Comparison of ENCODE assay signal across 14 cellular contexts in genomic region chr9:76415731-76416130, GRCh38. TPM values are rescaled to one million over a fixed set of nuclear protein-coding genes. Genes with fewer than 3 reads are reported as not detected.
A peak's percentile ranks its signal among the peaks of the same experiment; 100 is the strongest.
DNase-seq lines count a peak whose midpoint lies in the region; ATAC-seq, FAIRE-seq and TF ChIP-seq lines count a peak whose summit lies in the region.
"Had no signal": no experiment of that assay in that cellular context is flagged by ENCODE, and none has a peak within 500 bp of the region (broad histone marks: within the 10 kb centered on the region; RNA-seq: fewer than 3 reads in every experiment).

No MANE protein-coding gene starts in this region.

- no peak overlapping the region for H3K4me3 Mint-ChIP-seq in Calu3 (ENCODE audit: low read depth, unreplicated experiment)
- no peak overlapping the region for H3K4me3 Mint-ChIP-seq in astrocyte (ENCODE audit: unreplicated experiment)
- H3K4me3 Mint-ChIP-seq in stimulated activated memory B cell treated with anti-CD40 and anti-IgM and Interleukin-4, amounts not matched to agents 10 μg/mL and 1 μg/mL and 100 μg/mL, for 72 hours, result no peak overlapping the region
- H3K4me3 Mint-ChIP-seq: activated naive CD4-positive, alpha-beta T cell treated with anti-CD3 and anti-CD28 coated beads, Interleukin-2, amount 10 ng/mL, durations not matched to agents 7 days and 5 days; dendritic cell treated with granulocyte-macrophage colony-stimulating factor and Interleukin-4, amounts not matched to agents 40 ng/mL and 50 ng/mL, for 4 days had no signal

- H3K27me3 Mint-ChIP-seq in Calu3 (ENCODE audit: unreplicated experiment) (no peaks in the 10 kb centered on the region), astrocyte (ENCODE audit: low read depth, unreplicated experiment) (no peaks in the 10 kb centered on the region)
- H3K27me3 Mint-ChIP-seq in stimulated activated memory B cell treated with anti-CD40 and anti-IgM and Interleukin-4, amounts not matched to agents 10 μg/mL and 1 μg/mL and 100 μg/mL, for 72 hours, result no peaks in the 10 kb centered on the region
- H3K27me3 Mint-ChIP-seq: dendritic cell treated with granulocyte-macrophage colony-stimulating factor and Interleukin-4, amounts not matched to agents 40 ng/mL and 50 ng/mL, for 4 days had no signal

- no peak overlapping the region for H3K9ac ChIP-seq in astrocyte (ENCODE audit: low read length)

- no peak for TF ChIP-seq POLR2A in vagina (IDR thresholded peaks at IDR 0.05)

- H3K36me3 ChIP-seq in astrocyte (ENCODE audit: insufficient read depth, low read length), result no peaks in the 10 kb centered on the region
- no peaks in the 10 kb centered on the region for H3K36me3 ChIP-seq in lower lobe of right lung
- H3K36me3 ChIP-seq in vagina, result no peaks in the 10 kb centered on the region

- H3K27ac ChIP-seq in astrocyte (ENCODE audit: low read depth, low read length), result peak overlapping the region; percentile 48
- peak overlapping the region; percentile 15 for H3K27ac ChIP-seq in lower lobe of right lung
- no peak overlapping the region for H3K27ac ChIP-seq in vagina

- no TSS peak for BruUV-seq in Calu3 (replicated peaks; lab: Mats Ljungman, UMichigan)

- H3K79me2 ChIP-seq in astrocyte (ENCODE audit: insufficient read depth, low read length), result no peaks in the 10 kb centered on the region

- no peak overlapping the region for H3K4me3 ChIP-seq in astrocyte (ENCODE audit: insufficient read depth, low read depth, low read length)
- no peak overlapping the region for H3K4me3 ChIP-seq in lower lobe of right lung
- no peak overlapping the region for H3K4me3 ChIP-seq in vagina

- H3K27me3 ChIP-seq in astrocyte (ENCODE audit: insufficient read depth, low read length) (no peaks in the 10 kb centered on the region), lower lobe of right lung (ENCODE audit: low read depth) (no peaks in the 10 kb centered on the region), vagina (no peaks in the 10 kb centered on the region)

- peak overlapping the region; percentile 29 for H3K4me2 ChIP-seq in astrocyte (ENCODE audit: low read length)

- CTCF ChIA-PET in Calu3 (lab: Charles Lee), result no interaction called here

- intact Hi-C loops in Calu3 (cut with micrococcal nuclease; ENCODE audit: unreplicated experiment), result no loop called here
- intact Hi-C loops in lower lobe of right lung (cut with DNase I), result no loop called here
- intact Hi-C loops in vagina (cut with DNase I), result no loop called here

- no peak for FAIRE-seq in astrocyte (lab: Jason Lieb, UNC)

- H3K9me3 ChIP-seq in astrocyte (ENCODE audit: insufficient read depth, low read depth, low read length) (no peaks in the 10 kb centered on the region), lower lobe of right lung (peaks cover 12% of the 10 kb centered on the region), vagina (no peaks in the 10 kb centered on the region)

- H3K4me1 Mint-ChIP-seq in Calu3 (ENCODE audit: low read depth, unreplicated experiment) (peaks cover 36% of the 10 kb centered on the region), astrocyte (ENCODE audit: low read depth, unreplicated experiment) (no peaks in the 10 kb centered on the region)
- no peaks in the 10 kb centered on the region for H3K4me1 Mint-ChIP-seq in stimulated activated memory B cell treated with anti-CD40 and anti-IgM and Interleukin-4, amounts not matched to agents 10 μg/mL and 1 μg/mL and 100 μg/mL, for 72 hours

- peaks cover 19% of the 10 kb centered on the region for H3K4me1 ChIP-seq in astrocyte (ENCODE audit: insufficient read depth, low read length)
- no peaks in the 10 kb centered on the region for H3K4me1 ChIP-seq in lower lobe of right lung
- H3K4me1 ChIP-seq in vagina, result no peaks in the 10 kb centered on the region

- H3K9me3 Mint-ChIP-seq in Calu3 (ENCODE audit: low read depth, unreplicated experiment) (peaks cover 8% of the 10 kb centered on the region), astrocyte (ENCODE audit: unreplicated experiment) (peaks cover 4% of the 10 kb centered on the region)
- H3K9me3 Mint-ChIP-seq in stimulated activated memory B cell treated with anti-CD40 and anti-IgM and Interleukin-4, amounts not matched to agents 10 μg/mL and 1 μg/mL and 100 μg/mL, for 72 hours, result peaks cover 7% of the 10 kb centered on the region

- H2AFZ ChIP-seq in astrocyte (ENCODE audit: low read depth, low read length), result peak overlapping the region; percentile 19

- no peaks in the 10 kb centered on the region for H4K20me1 ChIP-seq in astrocyte (ENCODE audit: insufficient read depth, low read length)

- TF ChIP-seq CTCF in Calu3 (IDR thresholded peaks at IDR 0.05; ENCODE audit: unreplicated experiment), result no peak
- no peak for TF ChIP-seq CTCF in astrocyte (IDR thresholded peaks at IDR 0.05; ENCODE audit: insufficient read depth, low read depth, low read length)
- TF ChIP-seq CTCF in lower lobe of right lung (IDR thresholded peaks at IDR 0.05), result no peak
- no peak for TF ChIP-seq CTCF in vagina (IDR thresholded peaks at IDR 0.05)

- H3K27ac Mint-ChIP-seq in Calu3 (ENCODE audit: unreplicated experiment) (peak overlapping the region; percentile 88), astrocyte (ENCODE audit: unreplicated experiment) (no peak overlapping the region)
- no peak overlapping the region for H3K27ac Mint-ChIP-seq in stimulated activated memory B cell treated with anti-CD40 and anti-IgM and Interleukin-4, amounts not matched to agents 10 μg/mL and 1 μg/mL and 100 μg/mL, for 72 hours
- H3K27ac Mint-ChIP-seq: dendritic cell treated with granulocyte-macrophage colony-stimulating factor and Interleukin-4, amounts not matched to agents 40 ng/mL and 50 ng/mL, for 4 days had no signal

- ATAC-seq in lower lobe of right lung, result no peak
- no peak for ATAC-seq in stimulated activated memory B cell treated with anti-CD40 and anti-IgM and Interleukin-4, amounts not matched to agents 10 μg/mL and 1 μg/mL and 100 μg/mL, for 72 hours
- ATAC-seq: left cardiac atrium had no signal

- DNase-seq in Calu3 (peak; percentile 39), NCI-H1092 (lab: John Stamatoyannopoulos, UW) (peak; percentile 88), astrocyte (ENCODE audit: low read depth) (peak; percentile 76), lower lobe of right lung (no peak), vagina (ENCODE audit: extremely low spot score in 2 of 2) (no peak), mesenteric fat pad (ENCODE audit: low spot score) (no peak), activated gamma-delta T cell treated with Interleukin-2 at 50 U/mL for 16 hours (no peak)
- DNase-seq: activated naive CD4-positive, alpha-beta T cell treated with anti-CD3 and anti-CD28 coated beads, Interleukin-2, amount 10 ng/mL, durations not matched to agents 7 days and 5 days; left cardiac atrium; NCI-H1048; stimulated activated naive CD4-positive, alpha-beta T cell treated with Interleukin-2 at 50 U/mL for 16 hours; T-helper 1 cell had no signal

- H3K36me3 Mint-ChIP-seq in Calu3 (ENCODE audit: insufficient read depth, unreplicated experiment) (no peaks in the 10 kb centered on the region), astrocyte (ENCODE audit: low read depth, unreplicated experiment) (peaks cover 2% of the 10 kb centered on the region)
- peaks cover 9% of the 10 kb centered on the region for H3K36me3 Mint-ChIP-seq in stimulated activated memory B cell treated with anti-CD40 and anti-IgM and Interleukin-4, amounts not matched to agents 10 μg/mL and 1 μg/mL and 100 μg/mL, for 72 hours

RNA-seq across cellular contexts. Expression of gene RFK, which starts 21.5 kb away (rescaled TPM):
- total RNA-seq in Calu3 (2022) (13.0 and 14.0 TPM in 2 replicates), astrocyte (19.2 and 26.8 TPM in 2 replicates), lower lobe of right lung (18.4 TPM), vagina (16.7 TPM), mesenteric fat pad (17.3 TPM)

RNA-seq across cellular contexts. Expression of gene GCNT1, which starts 43.3 kb away (rescaled TPM):
- total RNA-seq in Calu3 (2022) (5.0 and 7.9 TPM in 2 replicates), astrocyte (14.7 and 15.9 TPM in 2 replicates), lower lobe of right lung (14.4 TPM), vagina (8.3 TPM), mesenteric fat pad (15.3 TPM)

Comparison
In these comparisons a context has a peak if more than half of its experiments do, and no peak if none do; other contexts are left out.
1. DNase-seq: peak in Calu3 (single experiment), NCI-H1092 (single experiment) and astrocyte (single experiment); none in lower lobe of right lung (single experiment), vagina (0 of 2), mesenteric fat pad (single experiment) and activated gamma-delta T cell treated with Interleukin-2 at 50 U/mL for 16 hours (single experiment).